21 cellular contexts compared by ENCODE assay signal in genomic region chr1:181531951-181532640, GRCh38. TPM values are rescaled to one million over a fixed set of nuclear protein-coding genes. Genes with fewer than 3 reads are reported as not detected.
DNase-seq lines count a peak whose midpoint lies in the region; ATAC-seq and TF ChIP-seq lines count a peak whose summit lies in the region.
"Had no signal": no experiment of that assay in that cellular context is flagged by ENCODE, and none has a peak within 500 bp of the region (broad histone marks: within the 10 kb centered on the region; RNA-seq: fewer than 3 reads in every experiment).

No MANE protein-coding gene starts in this region.

- H3K4me1 ChIP-seq in neuronal stem cell (ENCODE audit: control insufficient read depth in 2 of 2, insufficient read depth in 1 of 2, low read depth in 1 of 2, low read length in 2 of 2) (no peaks in the 10 kb centered on the region), mammary epithelial cell (ENCODE audit: insufficient read depth, low read length) (no peaks in the 10 kb centered on the region), testis (no peaks in the 10 kb centered on the region), gastroesophageal sphincter (no peaks in the 10 kb centered on the region)
- H3K4me1 ChIP-seq in CD8-positive, alpha-beta memory T cell (ENCODE audit: insufficient read depth, low read length), result no peaks in the 10 kb centered on the region
- H3K4me1 ChIP-seq: A549, BE2C had no signal

- H3K4me2 ChIP-seq in neuronal stem cell (ENCODE audit: insufficient read depth, low read length, poor library complexity, severe bottlenecking) (no peak overlapping the region), mammary epithelial cell (ENCODE audit: insufficient read depth, low read depth, low read length) (no peak overlapping the region)
- H3K4me2 ChIP-seq: A549 had no signal

- no peak overlapping the region for H3K4ac ChIP-seq in neuronal stem cell (ENCODE audit: low read length)

- H3K36me3 ChIP-seq in neuronal stem cell (replicated peaks in 1 of 2; ENCODE audit: control insufficient read depth in 2 of 2, insufficient read depth in 2 of 2, low read length in 2 of 2) (no peaks in the 10 kb centered on the region), mammary epithelial cell (ENCODE audit: insufficient read depth, low read length) (no peaks in the 10 kb centered on the region), testis (ENCODE audit: low read depth, missing control alignments) (no peaks in the 10 kb centered on the region), gastroesophageal sphincter (no peaks in the 10 kb centered on the region)
- no peaks in the 10 kb centered on the region for H3K36me3 ChIP-seq in CD8-positive, alpha-beta memory T cell (ENCODE audit: insufficient read depth, low read length)
- H3K36me3 ChIP-seq: BE2C had no signal

- H3K4me1 Mint-ChIP-seq in WTC11, result peaks cover 8% of the 10 kb centered on the region
- no peaks in the 10 kb centered on the region for H3K4me1 Mint-ChIP-seq in CD8-positive, alpha-beta memory T cell
- H3K4me1 Mint-ChIP-seq: CD4-positive, alpha-beta memory T cell had no signal

- dilution Hi-C loops in mammary epithelial cell (cut with HindIII; ENCODE audit: low sequenced_read_pairs), result loop anchor here (5.0 kb wide), 1 partner anchor 50 kb away; the partner anchor contains the start of gene CACNA1E

- BruUV-seq in mammary epithelial cell (replicated peaks; lab: Mats Ljungman, UMichigan), result no TSS peak

- in situ Hi-C loops in mammary epithelial cell (cut with MboI; ENCODE audit: low sequenced_read_pairs in 2 of 2), result no loop called here

- H2BK5ac ChIP-seq in neuronal stem cell (ENCODE audit: low read length), result no peak overlapping the region

- no peak overlapping the region for H3K27ac ChIP-seq in neuronal stem cell (replicated peaks; ENCODE audit: low read length)
- H3K27ac ChIP-seq in mammary epithelial cell (ENCODE audit: insufficient read depth, low read depth, low read length), result no peak overlapping the region
- H3K27ac ChIP-seq in testis, result no peak overlapping the region
- H3K27ac ChIP-seq in gastroesophageal sphincter, result no peak overlapping the region
- H3K27ac ChIP-seq in CD8-positive, alpha-beta memory T cell (ENCODE audit: low read depth, low read length), result no peak overlapping the region
- H3K27ac ChIP-seq: A549, C4-2B, HL-60 had no signal

- H4K8ac ChIP-seq in neuronal stem cell (ENCODE audit: low read depth, low read length), result no peak overlapping the region

- no peak overlapping the region for H3K9ac ChIP-seq in neuronal stem cell (ENCODE audit: low read depth, low read length, poor library complexity)
- no peak overlapping the region for H3K9ac ChIP-seq in mammary epithelial cell (ENCODE audit: insufficient read depth, low read length)

- no peak for TF ChIP-seq POLR2A in testis (IDR thresholded peaks at IDR 0.05)
- no peak for TF ChIP-seq POLR2A in gastroesophageal sphincter (IDR thresholded peaks at IDR 0.05)

- peak overlapping the region; percentile 71 for H3K18ac ChIP-seq in neuronal stem cell (ENCODE audit: low read length)

- peaks cover 15% of the 10 kb centered on the region for H3K36me3 Mint-ChIP-seq in WTC11
- H3K36me3 Mint-ChIP-seq in CD8-positive, alpha-beta memory T cell, result peaks cover 0 to 3% (median 0%) of the 10 kb centered on the region in 3 donors
- H3K36me3 Mint-ChIP-seq: IgD-negative memory B cell had no signal

- H3K79me2 ChIP-seq in mammary epithelial cell (ENCODE audit: insufficient read depth, low read length), result no peaks in the 10 kb centered on the region

- H3K23ac ChIP-seq in neuronal stem cell (ENCODE audit: low read depth, low read length, poor library complexity), result no peak overlapping the region

- POLR2A ChIA-PET in WTC11 (lab: Charles Lee), result no interaction called here
- POLR2A ChIA-PET in CD8-positive, alpha-beta memory T cell (lab: Charles Lee), result no interaction called here

- no peak overlapping the region for H3K4me3 Mint-ChIP-seq in WTC11
- H3K4me3 Mint-ChIP-seq in CD8-positive, alpha-beta memory T cell, result no peak overlapping the region
- H3K4me3 Mint-ChIP-seq: CD4-positive, alpha-beta memory T cell; HFFc6; IgD-negative memory B cell had no signal

- DNase-seq in NCI-H748 treated with DMSO at 0.1 percent for 48 hours (lab: John Stamatoyannopoulos, UW), result peak; percentile 9
- DNase-seq in WTC11 (ENCODE audit: low spot score), result no peak
- DNase-seq in epithelial cell of esophagus (ENCODE audit: low read depth), result peak; percentile 26
- no peak for DNase-seq in neuronal stem cell (ENCODE audit: low spot score)
- DNase-seq in mammary epithelial cell, result no peak
- DNase-seq in testis, result no peak
- no peak for DNase-seq in CD8-positive, alpha-beta memory T cell
- DNase-seq: BE2C; CD4-positive, alpha-beta memory T cell; COR-L47; DMS153; DMS79 treated with DMSO at 0.1 percent for 48 hours; EL; HCEC 1CT; HFFc6 had no signal

- H3K27ac Mint-ChIP-seq in WTC11, result no peak overlapping the region
- H3K27ac Mint-ChIP-seq in CD8-positive, alpha-beta memory T cell, result no peak overlapping the region
- H3K27ac Mint-ChIP-seq: CD4-positive, alpha-beta memory T cell; HFFc6; IgD-negative memory B cell had no signal

- no peaks in the 10 kb centered on the region for H3K79me1 ChIP-seq in neuronal stem cell (ENCODE audit: low read depth, low read length)

- H3K14ac ChIP-seq in neuronal stem cell (ENCODE audit: low read length), result no peak overlapping the region

- TF ChIP-seq CTCF in WTC11 (IDR thresholded peaks at IDR 0.05) (no peak), epithelial cell of esophagus (IDR thresholded peaks at IDR 0.05; ENCODE audit: insufficient read depth, low read depth, low read length, missing control alignments) (no peak), mammary epithelial cell (conservative IDR thresholded peaks at IDR 0.05 in 1 of 2, IDR thresholded peaks at IDR 0.05 in 1 of 2; ENCODE audit: extremely low read depth in 1 of 2, insufficient read depth in 1 of 2, low read depth in 1 of 2, low read length in 2 of 2) (no peak), testis (IDR thresholded peaks at IDR 0.05) (no peak), gastroesophageal sphincter (IDR thresholded peaks at IDR 0.05) (no peak)

- no peaks in the 10 kb centered on the region for H3K27me3 ChIP-seq in neuronal stem cell (ENCODE audit: control insufficient read depth in 3 of 3, insufficient read depth in 3 of 3, low read depth in 1 of 3, low read length in 3 of 3)
- no peaks in the 10 kb centered on the region for H3K27me3 ChIP-seq in mammary epithelial cell (ENCODE audit: insufficient read depth, low read length)
- no peaks in the 10 kb centered on the region for H3K27me3 ChIP-seq in testis
- no peaks in the 10 kb centered on the region for H3K27me3 ChIP-seq in gastroesophageal sphincter
- H3K27me3 ChIP-seq in CD8-positive, alpha-beta memory T cell (ENCODE audit: insufficient read depth, low read length, poor library complexity, severe bottlenecking), result no peaks in the 10 kb centered on the region
- H3K27me3 ChIP-seq: BE2C had no signal

- H3K4me3 ChIP-seq in epithelial cell of esophagus (ENCODE audit: low read length), result no peak overlapping the region
- no peak overlapping the region for H3K4me3 ChIP-seq in neuronal stem cell (ENCODE audit: low read length in 2 of 2)
- H3K4me3 ChIP-seq in mammary epithelial cell (replicated peaks in 1 of 3; ENCODE audit: insufficient read depth in 1 of 3, low read depth in 2 of 3, low read length in 3 of 3), result no peak overlapping the region
- H3K4me3 ChIP-seq in testis, result no peak overlapping the region
- no peak overlapping the region for H3K4me3 ChIP-seq in gastroesophageal sphincter
- no peak overlapping the region for H3K4me3 ChIP-seq in CD8-positive, alpha-beta memory T cell (ENCODE audit: low read length)
- H3K4me3 ChIP-seq: A549 had no signal

- no peak overlapping the region for H2BK12ac ChIP-seq in neuronal stem cell (ENCODE audit: low read length)

- intact Hi-C loops in mammary epithelial cell (cut with micrococcal nuclease) (no loop called here), testis (cut with DNase I; ENCODE audit: low total_unique reads) (no loop called here)

- CTCF ChIA-PET in WTC11 (lab: Charles Lee), result no interaction called here
- CTCF ChIA-PET in mammary epithelial cell (lab: Charles Lee; ENCODE audit: low non-redundant PET), result interaction anchor here (0.7 kb wide), 1 partner anchor 523 kb away, joined by 4 read pairs; no protein-coding TSS in a partner anchor
- CTCF ChIA-PET in CD8-positive, alpha-beta memory T cell (lab: Charles Lee), result no interaction called here

- ATAC-seq in WTC11, result peak; percentile 22; the same call in 1 of the 2 replicates
- no peak for ATAC-seq in gastroesophageal sphincter
- ATAC-seq: A549 had no signal

- no peak overlapping the region for H2AK5ac ChIP-seq in neuronal stem cell (ENCODE audit: low read depth, low read length)

- WGBS in neuronal stem cell (ENCODE audit: extremely low coverage in 2 of 2, insufficient read length in 2 of 2, insufficient replicate concordance in 1 of 2), 2 donors, result no CpG with 5 or more reads among the region's 3 CpGs
- 61% methylated on average over 3 of the region's 3 CpGs for WGBS in mammary epithelial cell (ENCODE audit: low coverage, missing lambda C conversion rate)
- 73 to 83% methylated on average over 3 of the region's 3 CpGs for WGBS in testis, 2 donors
- WGBS in gastroesophageal sphincter (ENCODE audit: low coverage in 1 of 2), 2 donors, result 80% methylated on average over 1 to 3 of the region's 3 CpGs

- H4K20me1 ChIP-seq in mammary epithelial cell (ENCODE audit: insufficient read depth, low read length), result no peaks in the 10 kb centered on the region

- peaks cover 30% of the 10 kb centered on the region for H3K9me3 Mint-ChIP-seq in WTC11
- peaks cover 0 to 13% (median 6%) of the 10 kb centered on the region in 5 donors for H3K9me3 Mint-ChIP-seq in CD8-positive, alpha-beta memory T cell

- peak overlapping the region; percentile 3 for H4K91ac ChIP-seq in neuronal stem cell (ENCODE audit: low read depth, low read length, poor library complexity)

- no peak overlapping the region for H2AFZ ChIP-seq in neuronal stem cell (ENCODE audit: low read length)
- H2AFZ ChIP-seq in mammary epithelial cell (ENCODE audit: low read depth, low read length), result no peak overlapping the region

- no peak overlapping the region for H2BK15ac ChIP-seq in neuronal stem cell (ENCODE audit: low read length)

- no peak overlapping the region for H2BK120ac ChIP-seq in neuronal stem cell (ENCODE audit: low read depth, low read length)

- no peak for TF ChIP-seq EP300 in gastroesophageal sphincter (IDR thresholded peaks at IDR 0.05)

- H3K27me3 Mint-ChIP-seq in WTC11 (ENCODE audit: low read depth), result peaks cover 2% of the 10 kb centered on the region; the same call in 1 of the 2 replicates
- peaks cover 3 to 39% of the 10 kb centered on the region in 2 donors for H3K27me3 Mint-ChIP-seq in CD8-positive, alpha-beta memory T cell

- H3K9me3 ChIP-seq in neuronal stem cell (replicated peaks in 1 of 2; ENCODE audit: control insufficient read depth in 2 of 2, insufficient read depth in 1 of 2, low read depth in 1 of 2, low read length in 2 of 2), result no peaks in the 10 kb centered on the region
- H3K9me3 ChIP-seq in mammary epithelial cell (replicated peaks; ENCODE audit: insufficient read depth, low read length), result peaks cover 6% of the 10 kb centered on the region
- H3K9me3 ChIP-seq in testis, result no peaks in the 10 kb centered on the region
- peaks cover 0 to 17% (median 0%) of the 10 kb centered on the region in 3 donors for H3K9me3 ChIP-seq in gastroesophageal sphincter
- H3K9me3 ChIP-seq in CD8-positive, alpha-beta memory T cell (ENCODE audit: low read length), result no peaks in the 10 kb centered on the region
- H3K9me3 ChIP-seq: BE2C had no signal

RNA-seq across cellular contexts. Expression of gene CACNA1E, which starts 48.8 kb away (rescaled TPM):
- total RNA-seq in WTC11 (2021) (0.63 to 0.85 TPM (median 0.78 TPM) in 3 replicates), mammary epithelial cell (not detected), testis (10 to 100 TPM in 1 of 2 donors, 1 to 10 TPM in 1; 9.1 to 12.6 TPM), gastroesophageal sphincter (under 1 TPM; 0.13 to 0.23 (median 0.16) TPM)
- polyA plus RNA-seq in neuronal stem cell (2013, experiment 1 of 2), result 0.61 TPM
- 0.40 TPM for polyA plus RNA-seq in neuronal stem cell (2013, experiment 2 of 2)
- polyA plus RNA-seq in mammary epithelial cell (not detected), testis (ENCODE audit: insufficient read depth, low read depth, low replicate concordance) (2.4 TPM)
- polyA minus RNA-seq in mammary epithelial cell, result not detected
- total RNA-seq in CD8-positive, alpha-beta memory T cell, result not detected
- not detected for polyA plus RNA-seq in CD8-positive, alpha-beta memory T cell
- total RNA-seq: CD4-positive, alpha-beta memory T cell; HFFc6 had no signal
- polyA plus RNA-seq: AG04450; CD4-positive, alpha-beta memory T cell had no signal

Comparison
In these comparisons a context has a peak if more than half of its experiments do, and no peak if none do; other contexts are left out.
1. DNase-seq: peak in NCI-H748 treated with DMSO at 0.1 percent for 48 hours (single experiment) and epithelial cell of esophagus (single experiment); none in WTC11 (single experiment), neuronal stem cell (single experiment), mammary epithelial cell (single experiment), testis (single experiment) and CD8-positive, alpha-beta memory T cell (0 of 5).